In genomic region chr18:30288662-30289414, GRCh38 we compare ENCODE assay signal across 17 cellular contexts.
"Had no signal": no experiment of that assay in that cellular context is flagged by ENCODE, and none has a peak within 500 bp of the region (broad histone marks: within the 10 kb centered on the region; RNA-seq: fewer than 3 reads in every experiment).

No MANE protein-coding gene starts in this region.

- H3K9me3 ChIP-seq: esophagus muscularis mucosa, gastrocnemius medialis, heart right ventricle, ovary, right atrium auricular region had no signal

- H3K4me1 ChIP-seq: esophagus muscularis mucosa, gastrocnemius medialis, heart right ventricle, right atrium auricular region had no signal

- DNase-seq: effector memory CD8-positive, alpha-beta T cell; gastrocnemius medialis; heart right ventricle; hypothalamus; kidney glomerular epithelial cell; natural killer cell; nucleus accumbens; ovary; stimulated activated CD4-positive, alpha-beta T cell treated with anti-CD3 and anti-CD28 coated beads, Interleukin-2, amount 100 ng/mL, for 48 hours; stimulated activated naive CD4-positive, alpha-beta T cell treated with Interleukin-2 at 50 U/mL for 16 hours; trophoblast cell had no signal

- H3K4me1 Mint-ChIP-seq: natural killer cell, neural crest cell had no signal

- H3K27me3 Mint-ChIP-seq: effector memory CD8-positive, alpha-beta T cell had no signal

- H3K9me3 Mint-ChIP-seq: neural crest cell had no signal

- H3K27ac Mint-ChIP-seq: effector memory CD8-positive, alpha-beta T cell; mesothelial cell of epicardium; natural killer cell had no signal

- H3K36me3 Mint-ChIP-seq: mesothelial cell of epicardium, natural killer cell had no signal

- H3K27ac ChIP-seq: epithelial cell of prostate, esophagus muscularis mucosa, gastrocnemius medialis, heart right ventricle, ovary, right atrium auricular region had no signal

- H3K4me3 Mint-ChIP-seq: effector memory CD8-positive, alpha-beta T cell; mesothelial cell of epicardium; natural killer cell; neural crest cell had no signal

- H3K4me2 ChIP-seq: smooth muscle cell had no signal

- H3K4me3 ChIP-seq: esophagus muscularis mucosa, gastrocnemius medialis, heart right ventricle, ovary, right atrium auricular region, smooth muscle cell had no signal

- H3K36me3 ChIP-seq: esophagus muscularis mucosa, gastrocnemius medialis, heart right ventricle, ovary, right atrium auricular region had no signal

- H3K27me3 ChIP-seq: esophagus muscularis mucosa, gastrocnemius medialis, heart right ventricle, right atrium auricular region had no signal
